In genomic region chr9:13718086-13718485, GRCh38 we compare ENCODE assay signal across 20 cellular contexts.
DNase-seq lines count a peak whose midpoint lies in the region; FAIRE-seq and TF ChIP-seq lines count a peak whose summit lies in the region.
"Had no signal": no experiment of that assay in that cellular context is flagged by ENCODE, and none has a peak within 500 bp of the region (broad histone marks: within the 10 kb centered on the region; RNA-seq: fewer than 3 reads in every experiment).

No MANE protein-coding gene starts in this region.

- dilution Hi-C loops in mammary epithelial cell (cut with HindIII; ENCODE audit: low sequenced_read_pairs), result no loop called here

- CTCF ChIA-PET in PC-9 (lab: Charles Lee) (no interaction called here), mammary epithelial cell (lab: Charles Lee; ENCODE audit: low non-redundant PET) (no interaction called here)

- no peaks in the 10 kb centered on the region for H3K4me1 Mint-ChIP-seq in immature natural killer cell
- H3K4me1 Mint-ChIP-seq: activated naive CD4-positive, alpha-beta T cell treated with anti-CD3 and anti-CD28 coated beads, Interleukin-2, amount 50 U/mL, for 24 hours had no signal

- BruUV-seq in PC-9 (replicated peaks; lab: Mats Ljungman, UMichigan), result no TSS peak
- no TSS peak for BruUV-seq in mammary epithelial cell (replicated peaks; lab: Mats Ljungman, UMichigan)

- H3K9me3 ChIP-seq in PC-9 (ENCODE audit: insufficient read depth, low read depth) (no peaks in the 10 kb centered on the region), mammary epithelial cell (replicated peaks; ENCODE audit: insufficient read depth, low read length) (no peaks in the 10 kb centered on the region), osteoblast (ENCODE audit: low read depth, low read length) (no peaks in the 10 kb centered on the region)
- H3K9me3 ChIP-seq: body of pancreas, lower lobe of right lung had no signal

- peaks cover 0 to 2% (median 0%) of the 10 kb centered on the region in 3 donors for H3K27me3 Mint-ChIP-seq in immature natural killer cell (ENCODE audit: low read depth in 3 of 3)
- H3K27me3 Mint-ChIP-seq: activated naive CD4-positive, alpha-beta T cell treated with anti-CD3 and anti-CD28 coated beads, Interleukin-2, amount 50 U/mL, for 24 hours had no signal

- WGBS in mammary epithelial cell (ENCODE audit: low coverage, missing lambda C conversion rate), result 0% methylated on average over 4 of the region's 4 CpGs

- intact Hi-C loops in PC-9 (cut with micrococcal nuclease; ENCODE audit: unreplicated experiment), result no loop called here
- intact Hi-C loops in mammary epithelial cell (cut with micrococcal nuclease), result no loop called here

- peaks cover 17% of the 10 kb centered on the region; the same call in 1 of the 2 replicates for H3F3A ChIP-seq in PC-9 (ENCODE audit: insufficient read depth, low read depth)

- H3K4me2 ChIP-seq in PC-9 (peak overlapping the region; percentile 8), mammary epithelial cell (ENCODE audit: insufficient read depth, low read depth, low read length) (peak overlapping the region; percentile 75), osteoblast (ENCODE audit: insufficient read depth, low read length) (peak overlapping the region; percentile 8)

- H3K79me2 ChIP-seq in PC-9 (ENCODE audit: low read depth), result no peaks in the 10 kb centered on the region
- no peaks in the 10 kb centered on the region for H3K79me2 ChIP-seq in mammary epithelial cell (ENCODE audit: insufficient read depth, low read length)
- H3K79me2 ChIP-seq in osteoblast (ENCODE audit: insufficient read depth, low read length), result no peaks in the 10 kb centered on the region

- H3K36me3 Mint-ChIP-seq in immature natural killer cell, result no peaks in the 10 kb centered on the region
- H3K36me3 Mint-ChIP-seq: activated naive CD4-positive, alpha-beta T cell treated with anti-CD3 and anti-CD28 coated beads, Interleukin-2, amount 50 U/mL, for 24 hours had no signal

- no peaks in the 10 kb centered on the region for H3K9me2 ChIP-seq in PC-9 (ENCODE audit: insufficient read depth)

- in situ Hi-C loops in mammary epithelial cell (cut with MboI; ENCODE audit: low sequenced_read_pairs in 2 of 2), result no loop called here

- no peak for FAIRE-seq in HTR-8/SVneo (lab: Jason Lieb, UNC)

- TF ChIP-seq CTCF in PC-9 (conservative IDR thresholded peaks at IDR 0.05), result no peak
- no peak for TF ChIP-seq CTCF in mammary epithelial cell (conservative IDR thresholded peaks at IDR 0.05 in 1 of 2, IDR thresholded peaks at IDR 0.05 in 1 of 2; ENCODE audit: extremely low read depth in 1 of 2, insufficient read depth in 1 of 2, low read depth in 1 of 2, low read length in 2 of 2)
- no peak for TF ChIP-seq CTCF in osteoblast (IDR thresholded peaks at IDR 0.05; ENCODE audit: extremely low read depth, low read depth, low read length)

- H3K4me3 ChIP-seq in PC-9 (no peak overlapping the region), mammary epithelial cell (replicated peaks in 1 of 3; ENCODE audit: insufficient read depth in 1 of 3, low read depth in 2 of 3, low read length in 3 of 3) (no peak overlapping the region), osteoblast (ENCODE audit: insufficient read depth, low read length) (no peak overlapping the region)
- H3K4me3 ChIP-seq: body of pancreas, lower lobe of right lung, tibial artery had no signal

- H2AFZ ChIP-seq in PC-9, result no peak overlapping the region
- peak overlapping the region; percentile 46 for H2AFZ ChIP-seq in mammary epithelial cell (ENCODE audit: low read depth, low read length)
- no peak overlapping the region for H2AFZ ChIP-seq in osteoblast (ENCODE audit: low read length)

- H3K4me1 ChIP-seq in PC-9 (replicated peaks; ENCODE audit: insufficient read depth) (peaks cover 22% of the 10 kb centered on the region), mammary epithelial cell (ENCODE audit: insufficient read depth, low read length) (peaks cover 38% of the 10 kb centered on the region), osteoblast (ENCODE audit: insufficient read depth, low read length) (peaks cover 38% of the 10 kb centered on the region)
- H3K4me1 ChIP-seq: body of pancreas had no signal

- peaks cover 0 to 30% (median 9%) of the 10 kb centered on the region in 6 donors for H3K9me3 Mint-ChIP-seq in immature natural killer cell

- no peak overlapping the region for H3K4me3 Mint-ChIP-seq in immature natural killer cell
- H3K4me3 Mint-ChIP-seq: activated naive CD4-positive, alpha-beta T cell treated with anti-CD3 and anti-CD28 coated beads, Interleukin-2, amount 50 U/mL, for 24 hours; activated T-cell treated with anti-CD3 and anti-CD28 coated beads, Interleukin-2, amount 50 U/mL, for 72 hours had no signal

- H3K36me3 ChIP-seq in PC-9 (ENCODE audit: low read depth), result no peaks in the 10 kb centered on the region
- no peaks in the 10 kb centered on the region for H3K36me3 ChIP-seq in mammary epithelial cell (ENCODE audit: insufficient read depth, low read length)
- H3K36me3 ChIP-seq in osteoblast (ENCODE audit: insufficient read depth, low read length), result no peaks in the 10 kb centered on the region
- H3K36me3 ChIP-seq: lower lobe of right lung, tibial artery had no signal

- H4K20me1 ChIP-seq in PC-9 (ENCODE audit: insufficient read depth) (no peaks in the 10 kb centered on the region), mammary epithelial cell (ENCODE audit: insufficient read depth, low read length) (no peaks in the 10 kb centered on the region), osteoblast (ENCODE audit: insufficient read depth, low read length) (no peaks in the 10 kb centered on the region)

- H3K9ac ChIP-seq in mammary epithelial cell (ENCODE audit: insufficient read depth, low read length), result no peak overlapping the region

- no peak overlapping the region for H3K27ac ChIP-seq in PC-9
- H3K27ac ChIP-seq in mammary epithelial cell (ENCODE audit: insufficient read depth, low read depth, low read length), result peak overlapping the region; percentile 54
- H3K27ac ChIP-seq in osteoblast (ENCODE audit: low read depth, low read length), result peak overlapping the region; percentile 59
- H3K27ac ChIP-seq: body of pancreas, HL-60 had no signal

- H3K27me3 ChIP-seq in PC-9 (ENCODE audit: insufficient read depth, low read depth) (no peaks in the 10 kb centered on the region), mammary epithelial cell (ENCODE audit: insufficient read depth, low read length) (no peaks in the 10 kb centered on the region), osteoblast (ENCODE audit: insufficient read depth, low read length) (peaks cover 5% of the 10 kb centered on the region)
- H3K27me3 ChIP-seq: body of pancreas, tibial artery had no signal

- H3K27ac Mint-ChIP-seq in immature natural killer cell, result no peak overlapping the region
- H3K27ac Mint-ChIP-seq: activated naive CD4-positive, alpha-beta T cell treated with anti-CD3 and anti-CD28 coated beads, Interleukin-2, amount 50 U/mL, for 24 hours; activated T-cell treated with anti-CD3 and anti-CD28 coated beads, Interleukin-2, amount 50 U/mL, for 72 hours had no signal

- peak; percentile 14 for DNase-seq in HPDE6-E6E7 (ENCODE audit: extremely low spot score)
- DNase-seq in PC-9, result peak; percentile 21 to 66
- DNase-seq in mammary epithelial cell, result peak; percentile 72
- DNase-seq in osteoblast (ENCODE audit: insufficient read length, low spot score, missing footprints), result no peak
- no peak for DNase-seq in HTR-8/SVneo (ENCODE audit: insufficient read length, low spot score)
- no peak for DNase-seq in NCI-H1930 (lab: John Stamatoyannopoulos, UW)
- no peak for DNase-seq in immature natural killer cell
- DNase-seq: activated CD4-positive, CD25-positive, alpha-beta regulatory T cell treated with anti-CD3 and anti-CD28 coated beads, Interleukin-2, amount 50 U/mL, for 72 hours; activated CD8-positive, alpha-beta memory T cell treated with anti-CD3 and anti-CD28 coated beads for 24 hours; activated T-cell treated with anti-CD3 and anti-CD28 coated beads, Interleukin-2, amount 50 U/mL, for 72 hours; body of pancreas; KG1; lower lobe of right lung; NCI-H1092 treated with DMSO at 0.1 percent for 48 hours; NCI-H524 treated with DMSO at 0.1 percent for 48 hours; right cardiac atrium; stimulated activated CD4-positive, alpha-beta T cell treated with anti-CD3 and anti-CD28 coated beads, Interleukin-15, amount 100 ng/mL, for 24 hours; tibial artery had no signal

- POLR2A ChIA-PET in PC-9 (lab: Charles Lee; ENCODE audit: unreplicated experiment), result no interaction called here

Comparison
In these comparisons a context has a peak if more than half of its experiments do, and no peak if none do; other contexts are left out.
1. DNase-seq: peak in HPDE6-E6E7 (single experiment), PC-9 (2 of 2) and mammary epithelial cell (single experiment); none in osteoblast (single experiment), HTR-8/SVneo (single experiment), NCI-H1930 (0 of 2) and immature natural killer cell (0 of 3).
2. H3K4me2 ChIP-seq: peak in every context shown above with its lines; median percentile 75 in mammary epithelial cell; 8 in PC-9; 8 in osteoblast.